21 cellular contexts compared by ENCODE assay signal in genomic region chr3:43177092-43177491, GRCh38.
DNase-seq lines count a peak whose midpoint lies in the region; ATAC-seq and TF ChIP-seq lines count a peak whose summit lies in the region.
"Had no signal": no experiment of that assay in that cellular context is flagged by ENCODE, and none has a peak within 500 bp of the region (broad histone marks: within the 10 kb centered on the region; RNA-seq: fewer than 3 reads in every experiment).

No MANE protein-coding gene starts in this region.

- no peak overlapping the region for H3K4me3 Mint-ChIP-seq in natural killer cell
- H3K4me3 Mint-ChIP-seq in natural killer cell treated with Interleukin-12 subunit alpha and Interleukin-12 subunit beta and Interleukin-15 and Interleukin-18, amount 100 ng/mL, for 72 hours: no peak overlapping the region
- H3K4me3 Mint-ChIP-seq in dendritic cell treated with granulocyte-macrophage colony-stimulating factor and Interleukin-4, amounts not matched to agents 40 ng/mL and 50 ng/mL, for 4 days: no peak overlapping the region
- H3K4me3 Mint-ChIP-seq: HFFc6, nephron had no signal

- H3K36me3 Mint-ChIP-seq in natural killer cell: peaks cover 20% of the 10 kb centered on the region
- H3K36me3 Mint-ChIP-seq in natural killer cell treated with Interleukin-12 subunit alpha and Interleukin-12 subunit beta and Interleukin-15 and Interleukin-18, amount 100 ng/mL, for 72 hours: peaks cover 12% of the 10 kb centered on the region
- no peaks in the 10 kb centered on the region for H3K36me3 Mint-ChIP-seq in dendritic cell treated with granulocyte-macrophage colony-stimulating factor and Interleukin-4, amounts not matched to agents 40 ng/mL and 50 ng/mL, for 4 days (ENCODE audit: low read depth)

- 97% methylated on average over 5 of the region's 5 CpGs for WGBS in mesenchymal stem cell

- peaks cover 6% of the 10 kb centered on the region in 2 donors for H3K9me3 Mint-ChIP-seq in natural killer cell
- peaks cover 9% of the 10 kb centered on the region for H3K9me3 Mint-ChIP-seq in natural killer cell treated with Interleukin-12 subunit alpha and Interleukin-12 subunit beta and Interleukin-15 and Interleukin-18, amount 100 ng/mL, for 72 hours
- peaks cover 15% of the 10 kb centered on the region for H3K9me3 Mint-ChIP-seq in dendritic cell treated with granulocyte-macrophage colony-stimulating factor and Interleukin-4, amounts not matched to agents 40 ng/mL and 50 ng/mL, for 4 days

- no peak overlapping the region for H2BK5ac ChIP-seq in mesenchymal stem cell (ENCODE audit: low read depth, low read length, poor library complexity, severe bottlenecking)

- in situ Hi-C loops in brain microvascular endothelial cell (cut with HindIII; ENCODE audit: low pct_ligation_motif_present, low sequenced_read_pairs): no loop called here

- peak overlapping the region in 1 of 2 experiments; percentile 66 for H2BK12ac ChIP-seq in mesenchymal stem cell (ENCODE audit: low read length in 2 of 2)

- H3K14ac ChIP-seq in mesenchymal stem cell (ENCODE audit: low read length in 2 of 2): peak overlapping the region in 1 of 2 experiments; percentile 66

- no peak overlapping the region for H2BK120ac ChIP-seq in mesenchymal stem cell (ENCODE audit: low read depth, low read length)

- H3K79me1 ChIP-seq in mesenchymal stem cell (replicated peaks; ENCODE audit: low read length, poor library complexity, severe bottlenecking): no peaks in the 10 kb centered on the region

- peak overlapping the region in 1 of 2 experiments; percentile 12 for H3K4ac ChIP-seq in mesenchymal stem cell (ENCODE audit: low read depth in 1 of 2, low read length in 2 of 2)

- no peak overlapping the region for H2AK5ac ChIP-seq in mesenchymal stem cell (ENCODE audit: low read length, severe bottlenecking)

- H3K27ac Mint-ChIP-seq in natural killer cell: peak overlapping the region; percentile 47 to 57
- peak overlapping the region in 1 of 2 donors; percentile 80 for H3K27ac Mint-ChIP-seq in natural killer cell treated with Interleukin-12 subunit alpha and Interleukin-12 subunit beta and Interleukin-15 and Interleukin-18, amount 100 ng/mL, for 72 hours
- H3K27ac Mint-ChIP-seq in dendritic cell treated with granulocyte-macrophage colony-stimulating factor and Interleukin-4, amounts not matched to agents 40 ng/mL and 50 ng/mL, for 4 days: peak overlapping the region; percentile 59
- H3K27ac Mint-ChIP-seq: HFFc6, progenitor cell of endocrine pancreas had no signal

- H3K4me3 ChIP-seq in mesenchymal stem cell (ENCODE audit: insufficient read depth in 1 of 2, low read depth in 1 of 2, low read length in 2 of 2): no peak overlapping the region
- no peak overlapping the region for H3K4me3 ChIP-seq in Peyer's patch
- no peak overlapping the region for H3K4me3 ChIP-seq in brain microvascular endothelial cell (ENCODE audit: low read depth, low read length)
- H3K4me3 ChIP-seq: cardiac muscle cell, gastrocnemius medialis, K562, lung had no signal

- H4K8ac ChIP-seq in mesenchymal stem cell (ENCODE audit: low read length): no peak overlapping the region

- peak overlapping the region; percentile 16 to 55 for H3K18ac ChIP-seq in mesenchymal stem cell (ENCODE audit: low read depth in 1 of 2, low read length in 2 of 2)

- H3K9me3 ChIP-seq in mesenchymal stem cell (ENCODE audit: control insufficient read depth, low read length): peaks cover 9% of the 10 kb centered on the region
- H3K9me3 ChIP-seq in Peyer's patch: peaks cover 0 to 12% (median 0%) of the 10 kb centered on the region in 4 donors
- H3K9me3 ChIP-seq: gastrocnemius medialis had no signal

- H3K27me3 Mint-ChIP-seq in natural killer cell (ENCODE audit: low read depth in 2 of 2): no peaks in the 10 kb centered on the region
- no peaks in the 10 kb centered on the region for H3K27me3 Mint-ChIP-seq in natural killer cell treated with Interleukin-12 subunit alpha and Interleukin-12 subunit beta and Interleukin-15 and Interleukin-18, amount 100 ng/mL, for 72 hours
- no peaks in the 10 kb centered on the region for H3K27me3 Mint-ChIP-seq in dendritic cell treated with granulocyte-macrophage colony-stimulating factor and Interleukin-4, amounts not matched to agents 40 ng/mL and 50 ng/mL, for 4 days
- H3K27me3 Mint-ChIP-seq: progenitor cell of endocrine pancreas had no signal

- H3K36me3 ChIP-seq in mesenchymal stem cell (ENCODE audit: control insufficient read depth in 1 of 2, insufficient read depth in 2 of 2, low read depth in 1 of 2, low read length in 2 of 2): no peaks in the 10 kb centered on the region
- no peaks in the 10 kb centered on the region for H3K36me3 ChIP-seq in Peyer's patch
- no peaks in the 10 kb centered on the region for H3K36me3 ChIP-seq in brain microvascular endothelial cell (replicated peaks)
- H3K36me3 ChIP-seq: cardiac muscle cell, gastrocnemius medialis had no signal

- intact Hi-C loops in natural killer cell (cut with micrococcal nuclease): no loop called here
- intact Hi-C loops in dendritic cell treated with granulocyte-macrophage colony-stimulating factor and Interleukin-4, amounts not matched to agents 40 ng/mL and 50 ng/mL, for 4 days (cut with micrococcal nuclease): no loop called here

- no peak for DNase-seq in natural killer cell
- no peak for DNase-seq in natural killer cell treated with Interleukin-12 subunit alpha and Interleukin-12 subunit beta and Interleukin-15 and Interleukin-18, amount 100 ng/mL, for 72 hours (ENCODE audit: low spot score)
- no peak for DNase-seq in mesenchymal stem cell
- no peak for DNase-seq in DMS114 treated with DMSO at 0.1 percent for 48 hours (lab: John Stamatoyannopoulos, UW; ENCODE audit: unreplicated experiment)
- DNase-seq in Peyer's patch: no peak
- DNase-seq in brain microvascular endothelial cell: no peak
- DNase-seq: activated CD4-positive, alpha-beta T cell treated with anti-CD3 and anti-CD28 coated beads for 4 hours; COR-L47; erythroblast; gastrocnemius medialis; HFFc6; NCI-H187; NCI-H226; stimulated activated CD4-positive, alpha-beta T cell treated with anti-CD3 and anti-CD28 coated beads, Interleukin-4, amount 100 ng/mL, for 24 hours had no signal

- H3K4me1 Mint-ChIP-seq in natural killer cell: peaks cover 44 to 49% of the 10 kb centered on the region in 2 donors
- peaks cover 37 to 38% of the 10 kb centered on the region in 2 donors for H3K4me1 Mint-ChIP-seq in natural killer cell treated with Interleukin-12 subunit alpha and Interleukin-12 subunit beta and Interleukin-15 and Interleukin-18, amount 100 ng/mL, for 72 hours (ENCODE audit: low read depth in 2 of 2)
- peaks cover 54% of the 10 kb centered on the region for H3K4me1 Mint-ChIP-seq in dendritic cell treated with granulocyte-macrophage colony-stimulating factor and Interleukin-4, amounts not matched to agents 40 ng/mL and 50 ng/mL, for 4 days (ENCODE audit: low read depth)

- no peak overlapping the region for H3K4me2 ChIP-seq in mesenchymal stem cell (ENCODE audit: low read length, poor library complexity, severe bottlenecking)

- no peak overlapping the region for H2BK15ac ChIP-seq in mesenchymal stem cell (ENCODE audit: low read depth, poor library complexity, severe bottlenecking)

- ATAC-seq in natural killer cell (no peak), HG03469 (IDR thresholded peaks at IDR 0.05; ENCODE audit: unreplicated experiment) (no peak)
- no peak for ATAC-seq in natural killer cell treated with Interleukin-12 subunit alpha and Interleukin-12 subunit beta and Interleukin-15 and Interleukin-18, amount 100 ng/mL, for 72 hours
- ATAC-seq: K562 had no signal

- peak overlapping the region; percentile 43 for H4K91ac ChIP-seq in mesenchymal stem cell (ENCODE audit: low read length)

- H2AFZ ChIP-seq in mesenchymal stem cell (ENCODE audit: low read depth, low read length): no peak overlapping the region

- no peak overlapping the region for H3K23ac ChIP-seq in mesenchymal stem cell (ENCODE audit: low read length in 2 of 2)

- H3K27ac ChIP-seq in mesenchymal stem cell (ENCODE audit: low read length, poor library complexity, severe bottlenecking): no peak overlapping the region
- no peak overlapping the region for H3K27ac ChIP-seq in Peyer's patch
- no peak overlapping the region for H3K27ac ChIP-seq in brain microvascular endothelial cell
- H3K27ac ChIP-seq: cardiac muscle cell, gastrocnemius medialis had no signal

- H3K27me3 ChIP-seq in mesenchymal stem cell (ENCODE audit: control insufficient read depth in 1 of 2, insufficient read depth in 1 of 2, low read length in 2 of 2) (peaks cover 0 to 5% of the 10 kb centered on the region in 2 experiments), Peyer's patch (no peaks in the 10 kb centered on the region), brain microvascular endothelial cell (replicated peaks) (no peaks in the 10 kb centered on the region)
- H3K27me3 ChIP-seq: cardiac muscle cell, gastrocnemius medialis had no signal

- peaks cover 15% of the 10 kb centered on the region for H3K4me1 ChIP-seq in mesenchymal stem cell (ENCODE audit: control insufficient read depth, insufficient read depth, low read depth, low read length)
- peaks cover 0 to 27% (median 21%) of the 10 kb centered on the region in 4 donors for H3K4me1 ChIP-seq in Peyer's patch

- no peak for TF ChIP-seq CTCF in natural killer cell (IDR thresholded peaks at IDR 0.05)
- TF ChIP-seq CTCF in Peyer's patch (IDR thresholded peaks at IDR 0.05): no peak
- no peak for TF ChIP-seq CTCF in brain microvascular endothelial cell (IDR thresholded peaks at IDR 0.05; ENCODE audit: low read depth, low read length, missing control alignments)

- no peak overlapping the region for H3K9ac ChIP-seq in mesenchymal stem cell (ENCODE audit: low read length)

- TF ChIP-seq POLR2A in Peyer's patch (IDR thresholded peaks at IDR 0.05): no peak
